In the genomic region with DNA sequence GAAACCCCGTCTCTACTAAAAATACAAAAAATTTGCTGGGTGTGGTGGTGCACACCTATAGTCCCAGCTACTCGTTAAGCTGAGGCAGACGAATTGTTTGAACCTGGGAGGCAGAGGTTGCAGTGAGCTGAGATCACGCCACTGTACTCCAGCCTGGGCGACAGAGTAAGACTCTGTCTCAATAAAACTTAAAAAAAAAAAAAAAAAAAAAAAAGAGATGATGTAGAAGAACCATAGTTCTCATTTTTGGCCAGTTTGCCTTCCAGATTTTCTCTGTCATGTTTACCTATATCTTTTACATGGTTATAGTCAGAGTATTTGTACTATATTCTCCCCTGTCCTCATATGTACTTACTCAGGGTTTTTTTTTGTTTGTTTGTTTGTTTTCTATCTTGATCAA, we compare ENCODE assay signal across 34 cellular contexts.
"Had no signal": no experiment of that assay in that cellular context is flagged by ENCODE, and none has a peak within 500 bp of the region (broad histone marks: within the 10 kb centered on the region; RNA-seq: fewer than 3 reads in every experiment).

No MANE protein-coding gene starts in this region.

- H3K27me3 Mint-ChIP-seq: activated B cell treated with CpG ODN at 0.5 μM for 24 hours; activated naive CD8-positive, alpha-beta T cell; activated naive CD8-positive, alpha-beta T cell treated with anti-CD3 and anti-CD28 coated beads, Interleukin-2, amount 50 U/mL, for 24 hours had no signal

- H3K4me3 ChIP-seq: Peyer's patch, SJSA1 had no signal

- H3K36me3 ChIP-seq: brain microvascular endothelial cell, Peyer's patch had no signal

- DNase-seq: activated B cell treated with CpG ODN at 0.5 μM for 24 hours; activated CD4-positive, alpha-beta T cell treated with anti-CD3 and anti-CD28 coated beads for 48 hours; activated CD4-positive, alpha-beta T cell treated with anti-CD3 and anti-CD28 coated beads, Interleukin-2, amount 50 U/mL, for 4 hours; activated CD4-positive, CD25-positive, alpha-beta regulatory T cell treated with anti-CD3 and anti-CD28 coated beads, Interleukin-2, amount 50 U/mL, for 72 hours; activated CD8-positive, alpha-beta memory T cell treated with anti-CD3 and anti-CD28 coated beads, Interleukin-2, amount 50 U/mL, for 4 hours; activated CD8-positive, alpha-beta T cell treated with anti-CD3 and anti-CD28 coated beads for 36 hours; activated gamma-delta T cell treated with Interleukin-2 at 50 U/mL for 16 hours; activated naive CD4-positive, alpha-beta T cell treated with anti-CD3 and anti-CD28 coated beads for 36 hours; activated naive CD8-positive, alpha-beta T cell treated with anti-CD3 and anti-CD28 coated beads, Interleukin-2, amount 50 U/mL, for 24 hours; activated T-cell treated with anti-CD3 and anti-CD28 coated beads for 4 hours; activated T-cell treated with anti-CD3 and anti-CD28 coated beads, Interleukin-2, amount 50 U/mL, for 4 hours; aorta; brain microvascular endothelial cell; central memory CD4-positive, alpha-beta T cell; NCI-H1417 treated with DMSO at 0.1 percent for 48 hours; NCI-H187 treated with DMSO at 0.1 percent for 48 hours; NCI-H2081; NCI-H2171 treated with DMSO at 0.1 percent for 48 hours; NCI-H2227 treated with DMSO at 0.1 percent for 48 hours; NCI-H446; NCI-H510A treated with DMSO at 0.1 percent for 48 hours; NCI-H526 treated with DMSO at 0.1 percent for 48 hours; PC-3; Peyer's patch; RPMI8226; SHP77 treated with DMSO at 0.1 percent for 48 hours; SK-N-SH had no signal

- H3K9ac ChIP-seq: SK-N-SH had no signal

- H3K9me3 Mint-ChIP-seq: activated B cell treated with CpG ODN at 0.5 μM for 24 hours; activated naive CD4-positive, alpha-beta T cell treated with anti-CD3 and anti-CD28 coated beads for 36 hours; activated naive CD8-positive, alpha-beta T cell treated with anti-CD3 and anti-CD28 coated beads, Interleukin-2, amount 50 U/mL, for 24 hours; activated T-cell treated with anti-CD3 and anti-CD28 coated beads, Interleukin-2, amount 50 U/mL, for 4 hours had no signal

- FAIRE-seq: colon, TTC549 had no signal

- H3K27me3 ChIP-seq: brain microvascular endothelial cell, Peyer's patch, SJSA1 had no signal

- H3K27ac Mint-ChIP-seq: activated B cell treated with CpG ODN at 0.5 μM for 24 hours; activated CD8-positive, alpha-beta T cell treated with anti-CD3 and anti-CD28 coated beads for 36 hours; activated naive CD4-positive, alpha-beta T cell treated with anti-CD3 and anti-CD28 coated beads for 36 hours; activated naive CD8-positive, alpha-beta T cell; activated naive CD8-positive, alpha-beta T cell treated with anti-CD3 and anti-CD28 coated beads, Interleukin-2, amount 50 U/mL, for 24 hours; activated T-helper 1 cell treated with anti-CD3 and anti-CD28 coated beads, Interleukin-12 subunit alpha, Interleukin-12 subunit beta, Interleukin-2, Interleukin-4 antibody, amounts not matched to agents 30 ng/mL and 10 ng/mL and 1 ng/mL, durations not matched to agents 14 hours and 24 hours and 36 hours; T-helper 1 cell treated with Interleukin-12 subunit alpha and Interleukin-12 subunit beta and Interleukin-4 antibody, amounts not matched to agents 30 μg/mL and 1 μg/mL, for 36 hours; T-helper 2 cell treated with Interferon-gamma antibody and Interleukin-4, amounts not matched to agents 5 μg/mL and 100 μg/mL, for 36 hours had no signal

- H3K9me3 ChIP-seq: Peyer's patch, SJSA1, SK-N-SH had no signal

- ATAC-seq: activated CD8-positive, alpha-beta T cell treated with anti-CD3 and anti-CD28 coated beads for 36 hours; activated naive CD8-positive, alpha-beta T cell treated with anti-CD3 and anti-CD28 coated beads, Interleukin-2, amount 50 U/mL, for 24 hours; activated T-cell treated with anti-CD3 and anti-CD28 coated beads, Interleukin-2, amount 50 U/mL, for 4 hours; PC-3 had no signal

- H3K27ac ChIP-seq: brain microvascular endothelial cell, Peyer's patch, SJSA1 had no signal

- H3K4me2 ChIP-seq: SK-N-SH had no signal

- H3K4me3 Mint-ChIP-seq: activated B cell treated with CpG ODN at 0.5 μM for 24 hours; activated CD8-positive, alpha-beta T cell treated with anti-CD3 and anti-CD28 coated beads for 36 hours; activated naive CD4-positive, alpha-beta T cell treated with anti-CD3 and anti-CD28 coated beads for 36 hours; activated naive CD8-positive, alpha-beta T cell; activated naive CD8-positive, alpha-beta T cell treated with anti-CD3 and anti-CD28 coated beads, Interleukin-2, amount 50 U/mL, for 24 hours; activated T-cell treated with anti-CD3 and anti-CD28 coated beads, Interleukin-2, amount 50 U/mL, for 4 hours; activated T-helper 1 cell treated with anti-CD3 and anti-CD28 coated beads, Interleukin-12 subunit alpha, Interleukin-12 subunit beta, Interleukin-2, Interleukin-4 antibody, amounts not matched to agents 30 ng/mL and 10 ng/mL and 1 ng/mL, durations not matched to agents 14 hours and 24 hours and 36 hours; T-helper 1 cell treated with Interleukin-12 subunit alpha and Interleukin-12 subunit beta and Interleukin-4 antibody, amounts not matched to agents 30 μg/mL and 1 μg/mL, for 36 hours; T-helper 2 cell treated with Interferon-gamma antibody and Interleukin-4, amounts not matched to agents 5 μg/mL and 100 μg/mL, for 36 hours had no signal
